37 cellular contexts compared by ENCODE assay signal in genomic region chr16:86962259-86962658, GRCh38.
"Had no signal": no experiment of that assay in that cellular context is flagged by ENCODE, and none has a peak within 500 bp of the region (broad histone marks: within the 10 kb centered on the region; RNA-seq: fewer than 3 reads in every experiment).

No MANE protein-coding gene starts in this region.

- H3K4me1 Mint-ChIP-seq: activated B cell treated with CpG ODN at 0.5 μM for 24 hours; activated naive CD8-positive, alpha-beta T cell treated with anti-CD3 and anti-CD28 coated beads for 36 hours; central memory CD8-positive, alpha-beta T cell; T-cell; T-helper 17 cell had no signal

- H3K27me3 ChIP-seq: brain microvascular endothelial cell, cardiac muscle cell, MG63, Peyer's patch had no signal

- H3K36me3 Mint-ChIP-seq: activated CD4-positive, alpha-beta memory T cell treated with anti-CD3 and anti-CD28 coated beads for 36 hours; activated naive CD8-positive, alpha-beta T cell treated with anti-CD3 and anti-CD28 coated beads for 36 hours; T-cell had no signal

- DNase-seq: activated B cell treated with CpG ODN at 0.5 μM for 24 hours; activated CD4-positive, alpha-beta memory T cell treated with anti-CD3 and anti-CD28 coated beads for 36 hours; activated CD4-positive, alpha-beta T cell treated with anti-CD3 and anti-CD28 coated beads for 4 hours; activated CD4-positive, alpha-beta T cell treated with anti-CD3 and anti-CD28 coated beads, Interleukin-2, amount 50 U/mL, for 1 hour; activated CD4-positive, CD25-positive, alpha-beta regulatory T cell treated with anti-CD3 and anti-CD28 coated beads, Interleukin-2, amount 50 U/mL, for 72 hours; activated CD8-positive, alpha-beta memory T cell treated with anti-CD3 and anti-CD28 coated beads, Interleukin-2, amount 50 U/mL, for 4 hours; activated effector memory CD4-positive, alpha-beta T cell treated with Interleukin-2 at 50 U/mL for 16 hours; activated naive CD4-positive, alpha-beta T cell treated with anti-CD3 and anti-CD28 coated beads, Interleukin-2, amount 50 U/mL, for 16 hours; activated naive CD8-positive, alpha-beta T cell treated with anti-CD3 and anti-CD28 coated beads for 36 hours; activated T-cell treated with anti-CD3 and anti-CD28 coated beads for 4 hours; activated T-cell treated with anti-CD3 and anti-CD28 coated beads, Interleukin-2, amount 50 U/mL, for 4 hours; amniotic stem cell; brain microvascular endothelial cell; Kasumi-1; KG1; MG63; NCI-H1048; NCI-H1105 treated with DMSO at 0.1 percent for 48 hours; NCI-H1436; NCI-H1694; NCI-H1930; NCI-H2081 treated with DMSO at 0.1 percent for 48 hours; NCI-H226; NCI-H524 treated with DMSO at 0.1 percent for 48 hours; NK-92 treated with Interleukin-12 subunit alpha and Interleukin-12 subunit beta, amount 100 ng/mL, for 24 hours; PC-3; Peyer's patch; RPMI8226; SIG-M5; T-cell; T-helper 17 cell had no signal

- H3K4me3 Mint-ChIP-seq: activated B cell treated with CpG ODN at 0.5 μM for 24 hours; activated CD4-positive, alpha-beta memory T cell treated with anti-CD3 and anti-CD28 coated beads for 36 hours; activated naive CD8-positive, alpha-beta T cell treated with anti-CD3 and anti-CD28 coated beads for 36 hours; activated T-cell treated with anti-CD3 and anti-CD28 coated beads, Interleukin-2, amount 50 U/mL, for 4 hours; activated T-helper 1 cell treated with anti-CD3 and anti-CD28 coated beads, Interleukin-12 subunit alpha, Interleukin-12 subunit beta, Interleukin-2, Interleukin-4 antibody, amounts not matched to agents 30 ng/mL and 10 ng/mL and 1 ng/mL, durations not matched to agents 14 hours and 24 hours and 36 hours; central memory CD8-positive, alpha-beta T cell; T-cell; T-helper 17 cell had no signal

- H3K9me3 ChIP-seq: MG63, Peyer's patch had no signal

- H3K4me1 ChIP-seq: Peyer's patch had no signal

- H3K4me3 ChIP-seq: cardiac muscle cell, MG63, Peyer's patch had no signal

- ATAC-seq: activated T-cell treated with anti-CD3 and anti-CD28 coated beads, Interleukin-2, amount 50 U/mL, for 4 hours; PC-3; Right ventricle myocardium inferior; SK-N-SH treated with all-trans-retinoic acid at 6 μM for 48 hours; T-cell; T-helper 17 cell had no signal

- H3K27ac Mint-ChIP-seq: activated B cell treated with CpG ODN at 0.5 μM for 24 hours; activated CD4-positive, alpha-beta memory T cell treated with anti-CD3 and anti-CD28 coated beads for 36 hours; activated naive CD8-positive, alpha-beta T cell treated with anti-CD3 and anti-CD28 coated beads for 36 hours; activated T-helper 1 cell treated with anti-CD3 and anti-CD28 coated beads, Interleukin-12 subunit alpha, Interleukin-12 subunit beta, Interleukin-2, Interleukin-4 antibody, amounts not matched to agents 30 ng/mL and 10 ng/mL and 1 ng/mL, durations not matched to agents 14 hours and 24 hours and 36 hours; T-cell; T-helper 17 cell had no signal

- H3K27ac ChIP-seq: brain microvascular endothelial cell, cardiac muscle cell, Peyer's patch, VCaP had no signal

- H3K9me3 Mint-ChIP-seq: activated B cell treated with CpG ODN at 0.5 μM for 24 hours; activated CD4-positive, alpha-beta memory T cell treated with anti-CD3 and anti-CD28 coated beads for 36 hours; activated naive CD8-positive, alpha-beta T cell treated with anti-CD3 and anti-CD28 coated beads for 36 hours; activated T-cell treated with anti-CD3 and anti-CD28 coated beads, Interleukin-2, amount 50 U/mL, for 4 hours; activated T-helper 1 cell treated with anti-CD3 and anti-CD28 coated beads, Interleukin-12 subunit alpha, Interleukin-12 subunit beta, Interleukin-2, Interleukin-4 antibody, amounts not matched to agents 30 ng/mL and 10 ng/mL and 1 ng/mL, durations not matched to agents 14 hours and 24 hours and 36 hours; central memory CD8-positive, alpha-beta T cell; T-cell had no signal

- H3K36me3 ChIP-seq: brain microvascular endothelial cell, cardiac muscle cell, MG63, Peyer's patch had no signal
